Comparison of ENCODE assay signal across 37 cellular contexts in the genomic region with DNA sequence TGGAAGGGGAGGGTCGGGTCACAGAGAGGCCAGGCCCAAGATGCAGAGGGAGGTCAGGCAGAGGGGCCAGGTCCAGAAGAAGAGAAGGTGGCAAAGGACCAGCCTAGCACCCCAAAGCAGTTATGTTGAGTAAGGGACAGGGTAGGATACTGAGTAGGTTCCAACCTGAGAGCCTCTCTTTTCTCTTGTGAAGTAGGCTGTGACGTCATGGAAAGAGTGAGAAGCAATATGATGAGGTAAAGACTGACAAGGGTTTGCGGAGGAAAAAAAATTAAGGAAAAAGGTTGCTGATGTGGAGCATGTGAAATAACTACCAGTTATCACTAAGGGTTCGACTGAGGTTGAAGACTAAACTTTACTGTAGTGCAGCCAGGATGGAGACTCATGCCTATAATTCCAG. TPM values are rescaled to one million over a fixed set of nuclear protein-coding genes. Genes with fewer than 3 reads are reported as not detected.
"Had no signal": no experiment of that assay in that cellular context is flagged by ENCODE, and none has a peak within 500 bp of the region (broad histone marks: within the 10 kb centered on the region; RNA-seq: fewer than 3 reads in every experiment).

No MANE protein-coding gene starts in this region.

- H3K4me1 ChIP-seq: adrenal gland, body of pancreas, breast epithelium had no signal

- H3K27me3 ChIP-seq: adrenal gland, body of pancreas had no signal

- DNase-seq: activated B cell treated with CpG ODN at 0.5 μM for 24 hours; activated CD4-positive, alpha-beta memory T cell treated with anti-CD3 and anti-CD28 coated beads for 36 hours; activated CD4-positive, alpha-beta T cell treated with anti-CD3 and anti-CD28 coated beads for 4 hours; activated CD4-positive, alpha-beta T cell treated with anti-CD3 and anti-CD28 coated beads, Interleukin-2, amount 50 U/mL, for 1 hour; activated CD4-positive, alpha-beta T cell treated with anti-CD3 and anti-CD28 coated beads, Interleukin-2, amount 50 U/mL, for 4 hours; activated CD4-positive, CD25-positive, alpha-beta regulatory T cell treated with anti-CD3 and anti-CD28 coated beads, Interleukin-2, amount 50 U/mL, for 72 hours; activated CD8-positive, alpha-beta memory T cell treated with anti-CD3 and anti-CD28 coated beads, Interleukin-2, amount 50 U/mL, for 4 hours; activated CD8-positive, alpha-beta T cell treated with anti-CD3 and anti-CD28 coated beads for 36 hours; activated effector memory CD4-positive, alpha-beta T cell treated with anti-CD3 and anti-CD28 coated beads, Interleukin-2, amount 50 U/mL, for 16 hours; activated gamma-delta T cell treated with Interleukin-2 at 50 U/mL for 16 hours; activated naive CD4-positive, alpha-beta T cell; activated naive CD4-positive, alpha-beta T cell treated with anti-CD3 and anti-CD28 coated beads for 36 hours; activated naive CD4-positive, alpha-beta T cell treated with anti-CD3 and anti-CD28 coated beads, Interleukin-2, amount 50 U/mL, for 16 hours; activated naive CD8-positive, alpha-beta T cell treated with anti-CD3 and anti-CD28 coated beads for 36 hours; activated T-cell treated with anti-CD3 and anti-CD28 coated beads for 4 hours; activated T-cell treated with anti-CD3 and anti-CD28 coated beads, Interleukin-2, amount 50 U/mL, for 1 hour; activated T-cell treated with anti-CD3 and anti-CD28 coated beads, Interleukin-2, amount 50 U/mL, for 4 hours; activated T-cell treated with anti-CD3 and anti-CD28 coated beads, Interleukin-2, amount 50 U/mL, for 72 hours; adrenal gland; amniotic stem cell; aorta; body of pancreas; brain microvascular endothelial cell; central memory CD4-positive, alpha-beta T cell; T-helper 2 cell; T-helper 9 cell had no signal

- H3K27me3 Mint-ChIP-seq: activated B cell treated with CpG ODN at 0.5 μM for 24 hours; activated CD4-positive, alpha-beta memory T cell treated with anti-CD3 and anti-CD28 coated beads for 36 hours; activated CD4-positive, alpha-beta T cell treated with anti-CD3 and anti-CD28 coated beads, Interleukin-2, amount 10 ng/mL, durations not matched to agents 24 days and 14 days; activated CD8-positive, alpha-beta T cell treated with anti-CD3 and anti-CD28 coated beads for 36 hours; activated naive CD8-positive, alpha-beta T cell treated with anti-CD3 and anti-CD28 coated beads for 36 hours; activated T-helper 17 cell treated with anti-CD3 and anti-CD28 coated beads, Interleukin-2, amount 50 U/mL, for 72 hours had no signal

- H3K9me3 Mint-ChIP-seq: activated B cell treated with CpG ODN at 0.5 μM for 24 hours; activated CD4-positive, alpha-beta memory T cell treated with anti-CD3 and anti-CD28 coated beads for 36 hours; activated CD4-positive, alpha-beta T cell treated with anti-CD3 and anti-CD28 coated beads, Interleukin-2, amount 10 ng/mL, durations not matched to agents 24 days and 14 days; activated CD8-positive, alpha-beta T cell treated with anti-CD3 and anti-CD28 coated beads for 36 hours; activated naive CD4-positive, alpha-beta T cell treated with anti-CD3 and anti-CD28 coated beads for 36 hours; activated naive CD4-positive, alpha-beta T cell treated with anti-CD3 and anti-CD28 coated beads, Interleukin-2, amount 50 U/mL, for 72 hours; activated naive CD8-positive, alpha-beta T cell treated with anti-CD3 and anti-CD28 coated beads for 36 hours; activated T-cell treated with anti-CD3 and anti-CD28 coated beads, Interleukin-2, amount 50 U/mL, for 4 hours; activated T-cell treated with anti-CD3 and anti-CD28 coated beads, Interleukin-2, amount 50 U/mL, for 72 hours; activated T-helper 1 cell treated with anti-CD3 and anti-CD28 coated beads, Interleukin-12 subunit alpha, Interleukin-12 subunit beta, Interleukin-2, Interleukin-4 antibody, amounts not matched to agents 30 ng/mL and 10 ng/mL and 1 ng/mL, durations not matched to agents 14 hours and 24 hours and 36 hours; activated T-helper 17 cell treated with anti-CD3 and anti-CD28 coated beads, Interleukin-2, amount 50 U/mL, for 72 hours; T-helper 1 cell treated with Interleukin-12 subunit alpha and Interleukin-12 subunit beta and Interleukin-4 antibody, amounts not matched to agents 30 μg/mL and 1 μg/mL, for 36 hours; T-helper 2 cell treated with Interferon-gamma antibody and Interleukin-4, amounts not matched to agents 5 μg/mL and 100 μg/mL, for 36 hours had no signal

- H3K4me3 Mint-ChIP-seq: activated B cell treated with CpG ODN at 0.5 μM for 24 hours; activated CD4-positive, alpha-beta memory T cell treated with anti-CD3 and anti-CD28 coated beads for 36 hours; activated CD4-positive, alpha-beta T cell treated with anti-CD3 and anti-CD28 coated beads, Interleukin-2, amount 10 ng/mL, durations not matched to agents 24 days and 14 days; activated CD8-positive, alpha-beta T cell treated with anti-CD3 and anti-CD28 coated beads for 36 hours; activated naive CD4-positive, alpha-beta T cell treated with anti-CD3 and anti-CD28 coated beads for 36 hours; activated naive CD8-positive, alpha-beta T cell treated with anti-CD3 and anti-CD28 coated beads for 36 hours; activated T-cell treated with anti-CD3 and anti-CD28 coated beads, Interleukin-2, amount 50 U/mL, for 4 hours; activated T-cell treated with anti-CD3 and anti-CD28 coated beads, Interleukin-2, amount 50 U/mL, for 72 hours; activated T-helper 1 cell treated with anti-CD3 and anti-CD28 coated beads, Interleukin-12 subunit alpha, Interleukin-12 subunit beta, Interleukin-2, Interleukin-4 antibody, amounts not matched to agents 30 ng/mL and 10 ng/mL and 1 ng/mL, durations not matched to agents 14 hours and 24 hours and 36 hours; activated T-helper 17 cell treated with anti-CD3 and anti-CD28 coated beads, Interleukin-2, amount 50 U/mL, for 72 hours; T-helper 1 cell treated with Interleukin-12 subunit alpha and Interleukin-12 subunit beta and Interleukin-4 antibody, amounts not matched to agents 30 μg/mL and 1 μg/mL, for 36 hours; T-helper 2 cell treated with Interferon-gamma antibody and Interleukin-4, amounts not matched to agents 5 μg/mL and 100 μg/mL, for 36 hours had no signal

- H3K4me3 ChIP-seq: adrenal gland, body of pancreas, breast epithelium had no signal

- H3K36me3 ChIP-seq: adrenal gland, brain microvascular endothelial cell, breast epithelium had no signal

- FAIRE-seq: astrocyte, TTC549 had no signal

- H3K9me3 ChIP-seq: adrenal gland, body of pancreas, breast epithelium had no signal

- H3K27ac ChIP-seq: adrenal gland, body of pancreas, brain microvascular endothelial cell, breast epithelium, VCaP had no signal

- ATAC-seq: activated CD8-positive, alpha-beta T cell treated with anti-CD3 and anti-CD28 coated beads for 36 hours; activated naive CD4-positive, alpha-beta T cell treated with anti-CD3 and anti-CD28 coated beads, Interleukin-2, amount 50 U/mL, for 72 hours; activated T-cell treated with anti-CD3 and anti-CD28 coated beads, Interleukin-2, amount 50 U/mL, for 4 hours; activated T-cell treated with anti-CD3 and anti-CD28 coated beads, Interleukin-2, amount 50 U/mL, for 72 hours; activated T-helper 17 cell treated with anti-CD3 and anti-CD28 coated beads, Interleukin-2, amount 50 U/mL, for 72 hours; body of pancreas had no signal

- H3K27ac Mint-ChIP-seq: activated B cell treated with CpG ODN at 0.5 μM for 24 hours; activated CD4-positive, alpha-beta memory T cell treated with anti-CD3 and anti-CD28 coated beads for 36 hours; activated CD4-positive, alpha-beta T cell treated with anti-CD3 and anti-CD28 coated beads, Interleukin-2, amount 10 ng/mL, durations not matched to agents 24 days and 14 days; activated CD8-positive, alpha-beta T cell treated with anti-CD3 and anti-CD28 coated beads for 36 hours; activated naive CD4-positive, alpha-beta T cell treated with anti-CD3 and anti-CD28 coated beads for 36 hours; activated naive CD4-positive, alpha-beta T cell treated with anti-CD3 and anti-CD28 coated beads, Interleukin-2, amount 50 U/mL, for 72 hours; activated naive CD8-positive, alpha-beta T cell treated with anti-CD3 and anti-CD28 coated beads for 36 hours; activated T-cell treated with anti-CD3 and anti-CD28 coated beads, Interleukin-2, amount 50 U/mL, for 72 hours; activated T-helper 1 cell treated with anti-CD3 and anti-CD28 coated beads, Interleukin-12 subunit alpha, Interleukin-12 subunit beta, Interleukin-2, Interleukin-4 antibody, amounts not matched to agents 30 ng/mL and 10 ng/mL and 1 ng/mL, durations not matched to agents 14 hours and 24 hours and 36 hours; activated T-helper 17 cell treated with anti-CD3 and anti-CD28 coated beads, Interleukin-2, amount 50 U/mL, for 72 hours; T-helper 1 cell treated with Interleukin-12 subunit alpha and Interleukin-12 subunit beta and Interleukin-4 antibody, amounts not matched to agents 30 μg/mL and 1 μg/mL, for 36 hours; T-helper 2 cell treated with Interferon-gamma antibody and Interleukin-4, amounts not matched to agents 5 μg/mL and 100 μg/mL, for 36 hours had no signal

RNA-seq across cellular contexts. Expression of a gene that starts 53.1 kb away (rescaled TPM):
- total RNA-seq: astrocyte, cardiac septum had no signal
